ENCODE assay signal across 16 cellular contexts in the genomic region with DNA sequence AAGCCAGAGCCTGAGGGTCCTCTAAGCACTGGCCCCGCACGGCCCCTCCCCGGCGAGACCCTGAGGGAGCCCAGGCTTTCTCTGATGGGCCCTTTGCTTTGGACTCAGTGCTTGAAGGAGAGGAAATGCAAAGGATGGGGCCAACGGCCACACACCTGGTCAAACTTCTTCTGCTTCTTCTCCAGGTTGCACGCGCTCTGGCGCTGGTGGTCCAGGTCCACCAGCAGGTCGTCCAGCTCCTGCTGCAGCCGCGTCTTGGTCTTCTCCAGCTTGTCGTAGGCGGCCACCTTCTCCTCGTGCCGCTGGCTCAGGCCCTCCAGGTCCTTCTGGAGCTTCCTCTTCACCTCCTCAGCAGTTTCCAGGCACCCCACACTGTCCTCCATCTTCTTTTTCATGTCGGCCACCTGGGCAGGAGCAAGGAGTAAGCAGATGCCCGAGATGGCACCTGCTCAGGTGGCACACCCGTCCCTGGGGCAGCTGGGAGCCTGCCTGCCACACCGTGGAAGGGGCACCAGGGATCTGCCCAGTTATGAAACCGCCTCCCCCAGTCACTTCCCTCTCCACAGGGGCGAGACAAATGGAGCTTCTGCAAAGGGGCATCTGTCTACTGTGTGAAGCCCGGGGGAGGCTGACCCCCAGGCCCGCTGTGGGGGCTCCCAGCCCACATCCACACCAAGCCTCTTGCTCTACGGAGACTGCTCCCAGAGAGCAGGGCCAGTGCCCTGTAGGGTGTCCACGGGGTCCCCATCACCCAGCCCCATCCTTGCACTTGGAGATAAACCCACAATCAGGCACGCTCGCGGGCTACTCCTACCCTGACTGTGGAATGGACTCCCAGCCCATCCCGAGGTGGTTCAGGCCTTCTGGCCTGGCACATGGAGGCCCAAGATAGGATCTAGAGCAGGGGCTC. TPM values are rescaled to one million over a fixed set of nuclear protein-coding genes. Genes with fewer than 3 reads are reported as not detected.
DNase-seq lines count a peak whose midpoint lies in the region; ATAC-seq, FAIRE-seq and TF ChIP-seq lines count a peak whose summit lies in the region.
"Had no signal": no experiment of that assay in that cellular context is flagged by ENCODE, and none has a peak within 500 bp of the region (broad histone marks: within the 10 kb centered on the region; RNA-seq: fewer than 3 reads in every experiment).

No MANE protein-coding gene starts in this region.

- no peak overlapping the region for H3K9ac ChIP-seq in kidney (ENCODE audit: low read length in 2 of 2)

- H3K4me3 Mint-ChIP-seq in activated T-cell treated with anti-CD3 and anti-CD28 coated beads, Interleukin-2, amount 50 U/mL, for 24 hours = no peak overlapping the region
- H3K4me3 Mint-ChIP-seq in activated CD8-positive, alpha-beta T cell treated with anti-CD3 and anti-CD28 coated beads for 36 hours = no peak overlapping the region
- H3K4me3 Mint-ChIP-seq in stimulated activated effector memory CD8-positive, alpha-beta T cell treated with anti-CD3 and anti-CD28 coated beads, Interleukin-12 subunit alpha, Interleukin-12 subunit beta, amount 100 ng/mL, for 72 hours = peak overlapping the region; percentile 11

- no peak for TF ChIP-seq CTCF in activated CD8-positive, alpha-beta T cell treated with anti-CD3 and anti-CD28 coated beads for 36 hours (IDR thresholded peaks at IDR 0.05)
- TF ChIP-seq CTCF in kidney (IDR thresholded peaks at IDR 0.05; ENCODE audit: borderline replicate concordance, extremely low read depth, insufficient read depth) = no peak

- FAIRE-seq in kidney (lab: Jason Lieb, UNC) (no peak), frontal cortex (lab: Jason Lieb, UNC) (no peak)
- FAIRE-seq: colon, G401.6 had no signal

- no peaks in the 10 kb centered on the region for H3K9me3 ChIP-seq in kidney (ENCODE audit: control insufficient read depth in 1 of 2, low read length in 2 of 2)
- H3K9me3 ChIP-seq: Caco-2 had no signal

- CTCF ChIA-PET in activated CD8-positive, alpha-beta T cell treated with anti-CD3 and anti-CD28 coated beads for 36 hours (lab: Charles Lee) = interaction anchor here (1.3 to 2.5 kb wide), 2 partner anchors 10 to 177 kb away, joined by 3 to 15 read pairs; no protein-coding TSS in a partner anchor

- no peaks in the 10 kb centered on the region for H3K27me3 Mint-ChIP-seq in activated T-cell treated with anti-CD3 and anti-CD28 coated beads, Interleukin-2, amount 50 U/mL, for 24 hours
- no peaks in the 10 kb centered on the region for H3K27me3 Mint-ChIP-seq in activated CD8-positive, alpha-beta T cell treated with anti-CD3 and anti-CD28 coated beads for 36 hours

- intact Hi-C loops in activated CD8-positive, alpha-beta T cell treated with anti-CD3 and anti-CD28 coated beads for 36 hours (cut with micrococcal nuclease) = no loop called here
- intact Hi-C loops in kidney (cut with DNase I) = no loop called here

- peaks cover 47% of the 10 kb centered on the region for H3K4me1 Mint-ChIP-seq in activated T-cell treated with anti-CD3 and anti-CD28 coated beads, Interleukin-2, amount 50 U/mL, for 24 hours (ENCODE audit: low read depth)
- H3K4me1 Mint-ChIP-seq in activated CD8-positive, alpha-beta T cell treated with anti-CD3 and anti-CD28 coated beads for 36 hours (ENCODE audit: low read depth) = peaks cover 33% of the 10 kb centered on the region
- H3K4me1 Mint-ChIP-seq in stimulated activated effector memory CD8-positive, alpha-beta T cell treated with anti-CD3 and anti-CD28 coated beads, Interleukin-12 subunit alpha, Interleukin-12 subunit beta, amount 100 ng/mL, for 72 hours = peaks cover 70% of the 10 kb centered on the region

- no peaks in the 10 kb centered on the region for H3K4me1 ChIP-seq in kidney (ENCODE audit: control insufficient read depth in 1 of 2, insufficient read depth in 1 of 2, low read depth in 1 of 2, low read length in 2 of 2)
- H3K4me1 ChIP-seq: Caco-2 had no signal

- POLR2A ChIA-PET in activated CD8-positive, alpha-beta T cell treated with anti-CD3 and anti-CD28 coated beads for 36 hours (lab: Charles Lee) = interaction anchor here (0.5 to 2.7 kb wide), 2 partner anchors 11 kb away, joined by 3 to 9 read pairs; no protein-coding TSS in a partner anchor

- no peak for DNase-seq in activated T-cell treated with anti-CD3 and anti-CD28 coated beads, Interleukin-2, amount 50 U/mL, for 24 hours
- no peak for DNase-seq in activated T-cell treated with anti-CD3 and anti-CD28 coated beads, Interleukin-2, amount 50 U/mL, for 48 hours
- DNase-seq in activated CD8-positive, alpha-beta T cell treated with anti-CD3 and anti-CD28 coated beads for 36 hours = no peak
- peak; percentile 64 for DNase-seq in kidney
- DNase-seq in stimulated activated effector memory CD8-positive, alpha-beta T cell treated with anti-CD3 and anti-CD28 coated beads, Interleukin-12 subunit alpha, Interleukin-12 subunit beta, amount 100 ng/mL, for 72 hours (ENCODE audit: low spot score in 2 of 2) = no peak
- DNase-seq in epidermal melanocyte (ENCODE audit: insufficient read length, low spot score) = no peak
- DNase-seq in frontal cortex (ENCODE audit: low spot score in 2 of 2) = no peak
- no peak for DNase-seq in mucosa of gallbladder (ENCODE audit: low spot score)
- DNase-seq: ACHN, amygdala, Caco-2, hippocampal formation had no signal

- peaks cover 70 to 76% of the 10 kb centered on the region in 2 donors for H3K36me3 ChIP-seq in kidney (ENCODE audit: control insufficient read depth in 1 of 2, insufficient read depth in 2 of 2, low read length in 2 of 2)

- ATAC-seq in activated CD8-positive, alpha-beta T cell treated with anti-CD3 and anti-CD28 coated beads for 36 hours = no peak
- ATAC-seq in stimulated activated effector memory CD8-positive, alpha-beta T cell treated with anti-CD3 and anti-CD28 coated beads, Interleukin-12 subunit alpha, Interleukin-12 subunit beta, amount 100 ng/mL, for 72 hours = no peak
- ATAC-seq: esophagus mucosa had no signal

- H3K9me3 Mint-ChIP-seq in activated T-cell treated with anti-CD3 and anti-CD28 coated beads, Interleukin-2, amount 50 U/mL, for 24 hours = no peaks in the 10 kb centered on the region
- no peaks in the 10 kb centered on the region for H3K9me3 Mint-ChIP-seq in activated CD8-positive, alpha-beta T cell treated with anti-CD3 and anti-CD28 coated beads for 36 hours
- H3K9me3 Mint-ChIP-seq in stimulated activated effector memory CD8-positive, alpha-beta T cell treated with anti-CD3 and anti-CD28 coated beads, Interleukin-12 subunit alpha, Interleukin-12 subunit beta, amount 100 ng/mL, for 72 hours = no peaks in the 10 kb centered on the region

- H3K27ac ChIP-seq in kidney (ENCODE audit: low read depth in 2 of 2, low read length in 2 of 2) = no peak overlapping the region

- peak overlapping the region; percentile 78 for H3K27ac Mint-ChIP-seq in activated T-cell treated with anti-CD3 and anti-CD28 coated beads, Interleukin-2, amount 50 U/mL, for 24 hours
- H3K27ac Mint-ChIP-seq in activated CD8-positive, alpha-beta T cell treated with anti-CD3 and anti-CD28 coated beads for 36 hours = peak overlapping the region; percentile 55
- peak overlapping the region; percentile 85 for H3K27ac Mint-ChIP-seq in stimulated activated effector memory CD8-positive, alpha-beta T cell treated with anti-CD3 and anti-CD28 coated beads, Interleukin-12 subunit alpha, Interleukin-12 subunit beta, amount 100 ng/mL, for 72 hours

- H3K4me3 ChIP-seq in kidney (ENCODE audit: low read length in 2 of 2) = no peak overlapping the region
- H3K4me3 ChIP-seq: skin epidermis had no signal

- peaks cover 96% of the 10 kb centered on the region for H3K36me3 Mint-ChIP-seq in activated T-cell treated with anti-CD3 and anti-CD28 coated beads, Interleukin-2, amount 50 U/mL, for 24 hours (ENCODE audit: low read depth)
- H3K36me3 Mint-ChIP-seq in activated CD8-positive, alpha-beta T cell treated with anti-CD3 and anti-CD28 coated beads for 36 hours (ENCODE audit: low read depth) = peaks cover 83% of the 10 kb centered on the region
- peaks cover 100% of the 10 kb centered on the region for H3K36me3 Mint-ChIP-seq in stimulated activated effector memory CD8-positive, alpha-beta T cell treated with anti-CD3 and anti-CD28 coated beads, Interleukin-12 subunit alpha, Interleukin-12 subunit beta, amount 100 ng/mL, for 72 hours

RNA-seq across cellular contexts. Expression of gene APOL1, which starts 39.2 kb away (rescaled TPM):
- 10 to 100 TPM; 13.8 to 17.1 TPM for total RNA-seq in activated CD8-positive, alpha-beta T cell treated with anti-CD3 and anti-CD28 coated beads for 36 hours
- total RNA-seq in kidney = 160 TPM
- polyA plus RNA-seq in kidney (ENCODE audit: insufficient read depth, low read depth, low replicate concordance) = 51.8 TPM
- total RNA-seq in frontal cortex = 1.2 TPM
- total RNA-seq in mucosa of gallbladder = 145 TPM

RNA-seq across cellular contexts. Expression of gene APOL2, which starts 52.8 kb away (rescaled TPM):
- total RNA-seq in activated CD8-positive, alpha-beta T cell treated with anti-CD3 and anti-CD28 coated beads for 36 hours = 10 to 100 TPM; 45.4 to 49.7 TPM
- total RNA-seq in kidney = 48.8 TPM
- polyA plus RNA-seq in kidney (ENCODE audit: insufficient read depth, low read depth, low replicate concordance) = 34.8 TPM
- 5.3 TPM for total RNA-seq in frontal cortex
- 58.2 TPM for total RNA-seq in mucosa of gallbladder
